In the genomic region with DNA sequence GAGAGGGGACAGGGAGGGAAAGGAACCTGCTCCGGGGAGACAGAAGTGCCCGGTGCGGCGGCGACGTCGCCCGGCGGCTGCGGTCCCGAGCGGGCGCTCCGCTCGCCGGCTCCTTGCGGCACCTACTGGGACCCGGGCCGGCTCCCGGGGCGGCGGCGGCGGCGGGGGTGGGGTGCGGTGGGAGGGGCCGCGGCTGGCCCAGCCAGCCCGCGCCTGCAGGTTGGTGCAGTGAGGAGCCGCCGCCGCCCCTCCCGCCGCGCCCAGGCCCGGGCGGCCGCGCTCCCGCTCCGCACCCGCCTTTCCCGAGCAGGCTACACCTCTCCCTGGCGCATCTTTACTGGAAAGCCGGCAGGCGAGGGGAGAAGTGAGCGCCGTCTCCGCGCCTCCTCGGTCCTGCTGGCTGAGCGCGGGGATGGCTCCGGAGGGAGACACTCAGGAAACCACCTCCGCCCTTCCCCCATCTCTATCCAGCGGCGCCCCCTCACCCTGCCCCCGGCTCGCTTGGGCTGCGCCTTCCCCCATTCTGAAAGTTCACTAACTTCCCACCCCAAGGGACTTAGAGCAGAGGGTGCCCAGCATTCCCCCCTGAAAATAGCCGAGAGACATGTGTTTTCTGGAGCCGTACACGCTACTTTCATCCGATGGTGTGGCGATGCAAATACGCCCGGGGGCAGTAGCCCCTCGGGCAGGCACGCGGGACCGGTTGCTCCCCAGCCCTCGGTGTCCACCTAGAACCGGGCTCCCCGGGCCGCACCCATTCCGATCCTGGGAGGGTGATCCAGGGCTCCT, we compare ENCODE assay signal across 8 cellular contexts. TPM values are rescaled to one million over a fixed set of nuclear protein-coding genes. Genes with fewer than 3 reads are reported as not detected.
DNase-seq lines count a peak whose midpoint lies in the region; ATAC-seq and TF ChIP-seq lines count a peak whose summit lies in the region.

Gene PLD5 (minus strand): TSS at position 127 of the 789 bp plus-strand sequence.

- peaks cover 4% of the 10 kb centered on the region for H3K27me3 ChIP-seq in WERI-Rb-1 (ENCODE audit: insufficient read depth, low read depth, severe bottlenecking)
- H3K27me3 ChIP-seq in right cardiac atrium (ENCODE audit: control insufficient read depth, insufficient read depth): no peaks in the 10 kb centered on the region
- H3K27me3 ChIP-seq in skeletal muscle satellite cell (ENCODE audit: control insufficient read depth, insufficient read depth, low read length): peaks cover 31% of the 10 kb centered on the region

- no peaks in the 10 kb centered on the region for H3K9me3 ChIP-seq in WERI-Rb-1 (ENCODE audit: severe bottlenecking)
- H3K9me3 ChIP-seq in right cardiac atrium (ENCODE audit: control insufficient read depth, low read length): no peaks in the 10 kb centered on the region
- no peaks in the 10 kb centered on the region for H3K9me3 ChIP-seq in skeletal muscle satellite cell (replicated peaks; ENCODE audit: low read length)

- DNase-seq in stimulated activated CD4-positive, alpha-beta T cell treated with anti-CD3 and anti-CD28 coated beads, Interleukin-15, amount 100 ng/mL, for 24 hours: peak; percentile 8
- no peak for DNase-seq in stimulated activated CD4-positive, alpha-beta T cell treated with anti-CD3 and anti-CD28 coated beads, Interleukin-2, amount 100 ng/mL, for 48 hours
- DNase-seq in WERI-Rb-1: peak; percentile 70
- peak in 1 of 3 donors; percentile 47 for DNase-seq in right cardiac atrium

- H3K4me3 ChIP-seq in WERI-Rb-1 (ENCODE audit: low read depth, low read length): peak within 1 kb of the TSS; percentile 69
- peak within 1 kb of the TSS; percentile 74 for H3K4me3 ChIP-seq in right cardiac atrium (ENCODE audit: low read length)
- H3K4me3 ChIP-seq in skeletal muscle satellite cell (ENCODE audit: low read length): peak within 1 kb of the TSS; percentile 74

- H3K27ac ChIP-seq in WERI-Rb-1 (peak within 1 kb of the TSS; percentile 62), right cardiac atrium (ENCODE audit: low read length) (no peak within 1 kb of the TSS)

- H3K36me3 ChIP-seq in WERI-Rb-1 (no peaks in the 10 kb centered on the region), skeletal muscle satellite cell (ENCODE audit: insufficient read depth, low read length) (no peaks in the 10 kb centered on the region)

- peaks cover 2% of the 10 kb centered on the region for H3K4me1 ChIP-seq in right cardiac atrium (ENCODE audit: control insufficient read depth, insufficient read depth, low read length)
- peaks cover 25% of the 10 kb centered on the region for H3K4me1 ChIP-seq in skeletal muscle satellite cell (ENCODE audit: control insufficient read depth, insufficient read depth, low read length)

- H3K4me2 ChIP-seq in skeletal muscle satellite cell (ENCODE audit: low read length): peak within 1 kb of the TSS; percentile 97

- intact Hi-C loops in right cardiac atrium (cut with DNase I): no loop called here

- no peak for ATAC-seq in right cardiac atrium
- ATAC-seq in HG03139 (IDR thresholded peaks at IDR 0.05; ENCODE audit: unreplicated experiment): no peak
- ATAC-seq in HG03439 (IDR thresholded peaks at IDR 0.05; ENCODE audit: unreplicated experiment): no peak
- no peak for ATAC-seq in HG03135 (IDR thresholded peaks at IDR 0.05; ENCODE audit: unreplicated experiment)

- H3K9ac ChIP-seq in skeletal muscle satellite cell (ENCODE audit: low read depth, low read length): peak within 1 kb of the TSS; percentile 35

- peak; percentile 45 for TF ChIP-seq CTCF in WERI-Rb-1 (IDR thresholded peaks at IDR 0.05; ENCODE audit: low read depth, low read length)

- WGBS in right cardiac atrium: 1% methylated on average over 77 of the region's 77 CpGs

RNA-seq across cellular contexts. Expression of gene PLD5, which starts in this region (rescaled TPM):
- total RNA-seq in right cardiac atrium: under 1 TPM in 3 of 4 donors, not detected in 1; 0.14 to 0.31 (median 0.20) TPM
- 0.14 TPM for polyA plus RNA-seq in right cardiac atrium
- total RNA-seq in skeletal muscle satellite cell (2012; rRNA removed): under 0.01 TPM in 1 of 2 replicates, not detected in the other

Comparison
In these comparisons a context has a peak if more than half of its experiments do, and no peak if none do; other contexts are left out.
1. DNase-seq: peak in stimulated activated CD4-positive, alpha-beta T cell treated with anti-CD3 and anti-CD28 coated beads, Interleukin-15, amount 100 ng/mL, for 24 hours (single experiment) and WERI-Rb-1 (single experiment); none in stimulated activated CD4-positive, alpha-beta T cell treated with anti-CD3 and anti-CD28 coated beads, Interleukin-2, amount 100 ng/mL, for 48 hours (0 of 2).
2. Peak in every context shown above with its lines, with median percentiles within 50 percentile points of each other: H3K4me3 ChIP-seq.